ENCODE assay signal across 16 cellular contexts in genomic region chr17:48639136-48639535, GRCh38. TPM values are rescaled to one million over a fixed set of nuclear protein-coding genes. Genes with fewer than 3 reads are reported as not detected.
DNase-seq lines count a peak whose midpoint lies in the region; ATAC-seq and TF ChIP-seq lines count a peak whose summit lies in the region.
"Had no signal": no experiment of that assay in that cellular context is flagged by ENCODE, and none has a peak within 500 bp of the region (broad histone marks: within the 10 kb centered on the region; RNA-seq: fewer than 3 reads in every experiment).

No MANE protein-coding gene starts in this region.

- POLR2A ChIA-PET in HEK293 (lab: Yijun Ruan, JAX): interaction anchor here (1.6 to 1.9 kb wide), 2 partner anchors 10 to 13 kb away, joined by 6 to 7 read pairs; partner anchors contain the start of gene HOXB9

- no peaks in the 10 kb centered on the region for H3K9me3 ChIP-seq in HEK293 (ENCODE audit: control insufficient read depth, insufficient read depth, low read depth, low read length)
- H3K9me3 ChIP-seq: SK-N-SH had no signal

- intact Hi-C loops in posterior cingulate gyrus (cut with DNase I): no loop called here

- H3K27ac ChIP-seq in HEK293 (ENCODE audit: extremely low read depth, low read depth, low read length) (no peak overlapping the region), coronary artery (no peak overlapping the region)

- H3K36me3 ChIP-seq in HEK293 (ENCODE audit: control insufficient read depth in 2 of 2, insufficient read depth in 1 of 2, low read length in 2 of 2): peaks cover 8 to 45% of the 10 kb centered on the region in 2 experiments; a peak in 2 of 3 replicates

- TF ChIP-seq CTCF in HEK293 (tag by site-specific recombination; IDR thresholded peaks at IDR 0.05) (no peak), coronary artery (IDR thresholded peaks at IDR 0.05) (no peak)

- peak; percentile 20 for DNase-seq in RPMI7951 (ENCODE audit: low read depth)
- DNase-seq in islet precursor cell: peak; percentile 62
- DNase-seq in retina: peak; percentile 7
- DNase-seq in posterior cingulate gyrus: no peak
- DNase-seq in coronary artery (ENCODE audit: low spot score): no peak
- DNase-seq: CD4-positive, alpha-beta T cell; GF-D8; NCI-H1048; NCI-H345; PC-3; Right ventricle myocardium superior; SK-N-SH had no signal

- no peak overlapping the region for H3K4me3 ChIP-seq in HEK293 (ENCODE audit: low read depth, low read length)
- no peak overlapping the region for H3K4me3 ChIP-seq in coronary artery

- H3K4me1 ChIP-seq in HEK293 (ENCODE audit: control insufficient read depth, insufficient read depth, low read length): 0 out of 2 replicates have a peak, but pooled peaks cover 2% of the 10 kb centered on the region

- no peak for ATAC-seq in HG02798 (IDR thresholded peaks at IDR 0.05; ENCODE audit: poor library complexity, unreplicated experiment)
- ATAC-seq in esophagus mucosa: no peak
- ATAC-seq: PC-3 had no signal

- CTCF ChIA-PET in HEK293 (lab: Yijun Ruan, JAX): interaction anchor here (0.6 to 2.2 kb wide), 3 partner anchors 9 to 377 kb away, joined by 3 to 6 read pairs (median 3); no protein-coding TSS in a partner anchor

TF ChIP-seq in HEK293, 187 proteins besides CTCF, POLR2A, EP300 and RAD21:
- TF ChIP-seq GLIS2 (tag by site-specific recombination; IDR thresholded peaks at IDR 0.05): no peak
- TF ChIP-seq ZNF18 (tag by site-specific recombination; IDR thresholded peaks at IDR 0.05): no peak
- TF ChIP-seq SP2 (tag by site-specific recombination; IDR thresholded peaks at IDR 0.05): peak; percentile 31; the same call in 1 of the 2 replicates
- no peak for TF ChIP-seq ZNF621 (tag by site-specific recombination; IDR thresholded peaks at IDR 0.05)
- TF ChIP-seq ZNF354C (tag by site-specific recombination; IDR thresholded peaks at IDR 0.05; ENCODE audit: borderline replicate concordance, low read depth): no peak
- TF ChIP-seq FEZF1 (tag by site-specific recombination; IDR thresholded peaks at IDR 0.05): 0 out of 2 replicates have a peak, but pooled peaks have one; percentile 14

RNA-seq across cellular contexts. Expression of gene HOXB9, which starts 13.0 kb away (rescaled TPM):
- 2.3 and 4.1 TPM in 2 replicates for total RNA-seq in RPMI7951 (2014; rRNA removed; shearing (Covaris generic))
- not detected for total RNA-seq in esophagus mucosa
- total RNA-seq: B cell; CD4-positive, alpha-beta T cell; Right ventricle myocardium superior had no signal

RNA-seq across cellular contexts. Expression of gene HOXB8, which starts 24.0 kb away (rescaled TPM):
- total RNA-seq in RPMI7951 (2014; rRNA removed; shearing (Covaris generic)): 0.24 and 0.49 TPM in 2 replicates
- total RNA-seq in esophagus mucosa: not detected
- total RNA-seq: B cell; CD4-positive, alpha-beta T cell; PC-3; Right ventricle myocardium superior had no signal

RNA-seq across cellular contexts. Expression of gene HOXB7, which starts 28.3 kb away (rescaled TPM):
- 24.9 and 26.1 TPM in 2 replicates for total RNA-seq in RPMI7951 (2014; rRNA removed; shearing (Covaris generic))
- total RNA-seq in esophagus mucosa: 2.1 TPM
- total RNA-seq: CD4-positive, alpha-beta T cell; PC-3 had no signal

RNA-seq across cellular contexts. Expression of gene HOXB6, which starts 34.4 kb away (rescaled TPM):
- 4.8 and 7.3 TPM in 2 replicates for total RNA-seq in RPMI7951 (2014; rRNA removed; shearing (Covaris generic))
- total RNA-seq in esophagus mucosa: 0.28 TPM
- total RNA-seq: B cell; CD4-positive, alpha-beta T cell had no signal

RNA-seq across cellular contexts. Expression of gene HOXB5, which starts 45.6 kb away (rescaled TPM):
- 0.10 and 0.24 TPM in 2 replicates for total RNA-seq in RPMI7951 (2014; rRNA removed; shearing (Covaris generic))
- total RNA-seq in esophagus mucosa: 0.16 TPM
- total RNA-seq: B cell; CD4-positive, alpha-beta T cell had no signal

Comparison
In these comparisons a context has a peak if more than half of its experiments do, and no peak if none do; other contexts are left out.
1. DNase-seq: peak in RPMI7951 (single experiment), islet precursor cell (single experiment) and retina (single experiment); none in posterior cingulate gyrus (0 of 10) and coronary artery (single experiment).